1 cellular context compared by ENCODE assay signal in the genomic region with DNA sequence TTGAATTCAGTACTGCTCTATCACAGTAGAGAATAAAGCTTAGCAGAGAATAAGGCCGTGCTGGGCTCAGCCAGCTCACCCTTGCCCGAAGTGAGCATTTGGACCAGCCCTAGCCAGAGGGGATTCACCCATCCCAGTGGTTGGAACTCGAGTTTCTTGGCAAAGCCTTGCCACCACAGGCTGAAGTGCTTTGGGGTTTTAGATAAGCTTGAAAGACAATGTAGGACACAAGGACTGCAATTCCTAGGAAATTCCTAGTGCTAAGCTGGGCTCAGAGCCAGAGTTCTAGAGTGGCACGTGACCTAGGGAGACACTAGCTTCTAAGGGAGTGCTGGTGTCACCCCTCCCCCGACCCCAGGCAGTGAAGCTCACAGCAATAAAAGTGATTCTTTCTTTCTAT.
TF ChIP-seq lines count a peak whose summit lies in the region.

No MANE protein-coding gene starts in this region.

TF ChIP-seq in GM23338, 12 proteins besides CTCF, POLR2A, EP300 and RAD21 (continued from another document):
- TF ChIP-seq, protein P1, sequence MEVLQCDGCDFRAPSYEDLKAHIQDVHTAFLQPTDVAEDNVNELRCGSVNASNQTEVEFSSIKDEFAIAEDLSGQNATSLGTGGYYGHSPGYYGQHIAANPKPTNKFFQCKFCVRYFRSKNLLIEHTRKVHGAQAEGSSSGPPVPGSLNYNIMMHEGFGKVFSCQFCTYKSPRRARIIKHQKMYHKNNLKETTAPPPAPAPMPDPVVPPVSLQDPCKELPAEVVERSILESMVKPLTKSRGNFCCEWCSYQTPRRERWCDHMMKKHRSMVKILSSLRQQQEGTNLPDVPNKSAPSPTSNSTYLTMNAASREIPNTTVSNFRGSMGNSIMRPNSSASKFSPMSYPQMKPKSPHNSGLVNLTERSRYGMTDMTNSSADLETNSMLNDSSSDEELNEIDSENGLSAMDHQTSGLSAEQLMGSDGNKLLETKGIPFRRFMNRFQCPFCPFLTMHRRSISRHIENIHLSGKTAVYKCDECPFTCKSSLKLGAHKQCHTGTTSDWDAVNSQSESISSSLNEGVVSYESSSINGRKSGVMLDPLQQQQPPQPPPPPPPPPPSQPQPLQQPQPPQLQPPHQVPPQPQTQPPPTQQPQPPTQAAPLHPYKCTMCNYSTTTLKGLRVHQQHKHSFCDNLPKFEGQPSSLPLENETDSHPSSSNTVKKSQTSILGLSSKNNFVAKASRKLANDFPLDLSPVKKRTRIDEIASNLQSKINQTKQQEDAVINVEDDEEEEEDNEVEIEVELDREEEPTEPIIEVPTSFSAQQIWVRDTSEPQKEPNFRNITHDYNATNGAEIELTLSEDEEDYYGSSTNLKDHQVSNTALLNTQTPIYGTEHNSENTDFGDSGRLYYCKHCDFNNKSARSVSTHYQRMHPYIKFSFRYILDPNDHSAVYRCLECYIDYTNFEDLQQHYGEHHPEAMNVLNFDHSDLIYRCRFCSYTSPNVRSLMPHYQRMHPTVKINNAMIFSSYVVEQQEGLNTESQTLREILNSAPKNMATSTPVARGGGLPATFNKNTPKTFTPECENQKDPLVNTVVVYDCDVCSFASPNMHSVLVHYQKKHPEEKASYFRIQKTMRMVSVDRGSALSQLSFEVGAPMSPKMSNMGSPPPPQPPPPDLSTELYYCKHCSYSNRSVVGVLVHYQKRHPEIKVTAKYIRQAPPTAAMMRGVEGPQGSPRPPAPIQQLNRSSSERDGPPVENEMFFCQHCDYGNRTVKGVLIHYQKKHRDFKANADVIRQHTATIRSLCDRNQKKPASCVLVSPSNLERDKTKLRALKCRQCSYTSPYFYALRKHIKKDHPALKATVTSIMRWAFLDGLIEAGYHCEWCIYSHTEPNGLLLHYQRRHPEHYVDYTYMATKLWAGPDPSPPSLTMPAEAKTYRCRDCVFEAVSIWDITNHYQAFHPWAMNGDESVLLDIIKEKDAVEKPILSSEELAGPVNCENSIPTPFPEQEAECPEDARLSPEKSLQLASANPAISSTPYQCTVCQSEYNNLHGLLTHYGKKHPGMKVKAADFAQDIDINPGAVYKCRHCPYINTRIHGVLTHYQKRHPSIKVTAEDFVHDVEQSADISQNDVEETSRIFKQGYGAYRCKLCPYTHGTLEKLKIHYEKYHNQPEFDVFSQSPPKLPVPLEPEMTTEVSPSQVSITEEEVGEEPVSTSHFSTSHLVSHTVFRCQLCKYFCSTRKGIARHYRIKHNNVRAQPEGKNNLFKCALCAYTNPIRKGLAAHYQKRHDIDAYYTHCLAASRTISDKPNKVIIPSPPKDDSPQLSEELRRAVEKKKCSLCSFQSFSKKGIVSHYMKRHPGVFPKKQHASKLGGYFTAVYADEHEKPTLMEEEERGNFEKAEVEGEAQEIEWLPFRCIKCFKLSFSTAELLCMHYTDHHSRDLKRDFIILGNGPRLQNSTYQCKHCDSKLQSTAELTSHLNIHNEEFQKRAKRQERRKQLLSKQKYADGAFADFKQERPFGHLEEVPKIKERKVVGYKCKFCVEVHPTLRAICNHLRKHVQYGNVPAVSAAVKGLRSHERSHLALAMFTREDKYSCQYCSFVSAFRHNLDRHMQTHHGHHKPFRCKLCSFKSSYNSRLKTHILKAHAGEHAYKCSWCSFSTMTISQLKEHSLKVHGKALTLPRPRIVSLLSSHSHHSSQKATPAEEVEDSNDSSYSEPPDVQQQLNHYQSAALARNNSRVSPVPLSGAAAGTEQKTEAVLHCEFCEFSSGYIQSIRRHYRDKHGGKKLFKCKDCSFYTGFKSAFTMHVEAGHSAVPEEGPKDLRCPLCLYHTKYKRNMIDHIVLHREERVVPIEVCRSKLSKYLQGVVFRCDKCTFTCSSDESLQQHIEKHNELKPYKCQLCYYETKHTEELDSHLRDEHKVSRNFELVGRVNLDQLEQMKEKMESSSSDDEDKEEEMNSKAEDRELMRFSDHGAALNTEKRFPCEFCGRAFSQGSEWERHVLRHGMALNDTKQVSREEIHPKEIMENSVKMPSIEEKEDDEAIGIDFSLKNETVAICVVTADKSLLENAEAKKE (CRISPR knock-in tag; IDR thresholded peaks at IDR 0.05), result no peak
- TF ChIP-seq ZNF331 (CRISPR knock-in tag; IDR thresholded peaks at IDR 0.05; ENCODE audit: low read depth), result no peak
TF ChIP-seq in GM23338: peak in this region for 0.
